Comparison of ENCODE assay signal across 8 cellular contexts in the genomic region with DNA sequence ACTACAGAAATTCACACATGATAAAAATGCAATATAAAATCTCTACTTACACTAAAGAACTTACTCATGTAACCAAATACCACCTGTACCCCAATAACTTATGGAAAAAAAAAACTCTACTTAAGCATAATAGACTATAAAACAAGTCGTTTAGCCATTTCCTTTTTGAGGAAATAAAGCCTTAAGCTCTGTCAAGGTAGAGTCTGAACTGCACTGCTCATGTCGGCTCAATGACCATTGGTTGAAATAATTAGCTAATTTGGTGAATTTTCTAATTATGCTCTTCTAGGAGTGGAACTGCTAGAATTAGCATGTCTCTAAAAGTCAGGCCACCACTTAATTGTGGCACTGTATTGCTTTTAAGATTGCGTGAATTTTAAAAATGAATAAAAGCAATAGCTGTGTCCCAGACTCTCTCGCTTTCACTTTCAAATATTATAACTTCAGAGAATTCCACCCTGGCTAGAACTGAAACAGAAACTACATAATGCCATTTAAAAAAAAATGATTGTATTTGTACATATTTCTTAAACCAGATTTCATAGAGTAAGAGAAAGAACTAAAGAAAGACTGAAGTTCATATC.
A peak's percentile ranks its signal among the peaks of the same experiment; 100 is the strongest.
DNase-seq lines count a peak whose midpoint lies in the region; ATAC-seq and TF ChIP-seq lines count a peak whose summit lies in the region.

No MANE protein-coding gene starts in this region.

- H3K4me1 ChIP-seq in SJSA1 (replicated peaks) = peaks cover 57% of the 10 kb centered on the region
- H3K4me1 ChIP-seq in left lung = peaks cover 15 to 58% of the 10 kb centered on the region in 2 donors
- peaks cover 21% of the 10 kb centered on the region for H3K4me1 ChIP-seq in upper lobe of right lung

- TF ChIP-seq CTCF in left lung (IDR thresholded peaks at IDR 0.05) (no peak), upper lobe of right lung (IDR thresholded peaks at IDR 0.05) (no peak), omental fat pad (IDR thresholded peaks at IDR 0.05) (no peak)

- H3K4me3 ChIP-seq in SJSA1 (no peak overlapping the region), left lung (peak overlapping the region in 1 of 2 donors; percentile 34), upper lobe of right lung (peak overlapping the region; percentile 38)

- H3K36me3 ChIP-seq in SJSA1 (no peaks in the 10 kb centered on the region), left lung (no peaks in the 10 kb centered on the region), upper lobe of right lung (no peaks in the 10 kb centered on the region)

- ATAC-seq in left lung = peak; percentile 39
- ATAC-seq in upper lobe of right lung = no peak
- no peak for ATAC-seq in omental fat pad (ENCODE audit: low FRiP score)

- H3K27ac ChIP-seq in SJSA1 = peak overlapping the region; percentile 51
- peak overlapping the region; percentile 62 to 77 for H3K27ac ChIP-seq in left lung
- H3K27ac ChIP-seq in upper lobe of right lung = peak overlapping the region; percentile 34

- no peak for DNase-seq in activated naive CD4-positive, alpha-beta T cell (lab: John Stamatoyannopoulos, UW)
- peak in 1 of 2 experiments; percentile 34 for DNase-seq in SJSA1 (ENCODE audit: low read depth in 1 of 2, low spot score in 2 of 2)
- no peak for DNase-seq in left lung
- DNase-seq in upper lobe of right lung = no peak
- DNase-seq in omental fat pad (ENCODE audit: low spot score) = no peak
- DNase-seq in hepatic stellate cell (ENCODE audit: low spot score) = no peak
- DNase-seq in NCI-H2029 treated with DMSO at 0.1 percent for 48 hours (lab: John Stamatoyannopoulos, UW) = no peak

- intact Hi-C loops in left lung (cut with DNase I) = no loop called here
- intact Hi-C loops in upper lobe of right lung (cut with DNase I) = no loop called here

- H3K27me3 ChIP-seq in SJSA1 (replicated peaks) = no peaks in the 10 kb centered on the region
- no peaks in the 10 kb centered on the region for H3K27me3 ChIP-seq in left lung
- H3K27me3 ChIP-seq in upper lobe of right lung = no peaks in the 10 kb centered on the region

- H3K27ac Mint-ChIP-seq in activated naive CD4-positive, alpha-beta T cell treated with anti-CD3 and anti-CD28 coated beads, Interleukin-2, amount 50 U/mL, for 24 hours = no peak overlapping the region

- peaks cover 33% of the 10 kb centered on the region for H3K4me1 Mint-ChIP-seq in activated naive CD4-positive, alpha-beta T cell treated with anti-CD3 and anti-CD28 coated beads, Interleukin-2, amount 50 U/mL, for 24 hours

- no peaks in the 10 kb centered on the region for H3K27me3 Mint-ChIP-seq in activated naive CD4-positive, alpha-beta T cell treated with anti-CD3 and anti-CD28 coated beads, Interleukin-2, amount 50 U/mL, for 24 hours

- H3K9me3 ChIP-seq in SJSA1 (replicated peaks) (no peaks in the 10 kb centered on the region), left lung (no peaks in the 10 kb centered on the region), upper lobe of right lung (no peaks in the 10 kb centered on the region)

- no peaks in the 10 kb centered on the region for H3K9me3 Mint-ChIP-seq in activated naive CD4-positive, alpha-beta T cell treated with anti-CD3 and anti-CD28 coated beads, Interleukin-2, amount 50 U/mL, for 24 hours

- H3K36me3 Mint-ChIP-seq in activated naive CD4-positive, alpha-beta T cell treated with anti-CD3 and anti-CD28 coated beads, Interleukin-2, amount 50 U/mL, for 24 hours = no peaks in the 10 kb centered on the region

- peak overlapping the region; percentile 82 for H3K4me3 Mint-ChIP-seq in activated naive CD4-positive, alpha-beta T cell treated with anti-CD3 and anti-CD28 coated beads, Interleukin-2, amount 50 U/mL, for 24 hours
